In genomic region chr11:96241351-96241841, GRCh38 we compare ENCODE assay signal across 13 cellular contexts.
DNase-seq lines count a peak whose midpoint lies in the region; ATAC-seq, FAIRE-seq and TF ChIP-seq lines count a peak whose summit lies in the region.
"Had no signal": no experiment of that assay in that cellular context is flagged by ENCODE, and none has a peak within 500 bp of the region (broad histone marks: within the 10 kb centered on the region; RNA-seq: fewer than 3 reads in every experiment).

No MANE protein-coding gene starts in this region.

- H4K20me1 ChIP-seq in Loucy (ENCODE audit: insufficient read depth, low read length, poor library complexity, severe bottlenecking) (no peaks in the 10 kb centered on the region), H1 (replicated peaks in 1 of 2; ENCODE audit: control insufficient read depth in 1 of 2, insufficient read depth in 2 of 2, low read length in 2 of 2) (no peaks in the 10 kb centered on the region)

- H3K23ac ChIP-seq in H1 (ENCODE audit: insufficient read length): no peak overlapping the region

- no peak overlapping the region for H3K18ac ChIP-seq in H1 (ENCODE audit: extremely low read depth, low read length)

- no peaks in the 10 kb centered on the region for H3K79me1 ChIP-seq in H1 (ENCODE audit: low read depth, low read length)

- CTCF ChIA-PET in H1 (lab: Charles Lee; ENCODE audit: partially characterized antibody): interaction anchor here (0.6 to 2.3 kb wide), 4 partner anchors 15 to 186 kb away, joined by 3 to 9 read pairs (median 4); no protein-coding TSS in a partner anchor

- peak overlapping the region; percentile 65 for H3K4ac ChIP-seq in H1 (replicated peaks; ENCODE audit: insufficient read length, low read depth, low read length)

- H3K36me3 ChIP-seq in Loucy (ENCODE audit: insufficient read depth, low read length): no peaks in the 10 kb centered on the region
- no peaks in the 10 kb centered on the region for H3K36me3 ChIP-seq in H1 (ENCODE audit: control insufficient read depth in 2 of 4, insufficient read depth in 4 of 4, low read length in 3 of 4)

- H3K56ac ChIP-seq in H1 (replicated peaks; ENCODE audit: insufficient read length, low read depth, low read length): no peak overlapping the region

- H3K4me1 ChIP-seq in Loucy (ENCODE audit: insufficient read depth, low read length, poor library complexity, severe bottlenecking) (peaks cover 22% of the 10 kb centered on the region), H1 (replicated peaks in 1 of 4; ENCODE audit: control insufficient read depth in 3 of 4, insufficient read depth in 4 of 4, low read length in 3 of 4) (peaks cover 0 to 8% (median 6%) of the 10 kb centered on the region in 4 experiments; a peak in 5 of 7 replicates)

- H3K23me2 ChIP-seq in H1 (ENCODE audit: low read depth, low read length): no peaks in the 10 kb centered on the region

- peak overlapping the region; percentile 52 for H2BK120ac ChIP-seq in H1 (replicated peaks; ENCODE audit: low read depth, low read length)

- H3K4me3 ChIP-seq in Loucy (ENCODE audit: low read length, poor library complexity, severe bottlenecking): no peak overlapping the region
- no peak overlapping the region for H3K4me3 ChIP-seq in H1 (ENCODE audit: extremely low read depth in 1 of 4, insufficient read depth in 2 of 4, low read depth in 3 of 4, low read length in 4 of 4)
- no peak overlapping the region for H3K4me3 ChIP-seq in skin epidermis

- DNase-seq in NCI-H82 (lab: John Stamatoyannopoulos, UW): peak; percentile 35
- no peak for DNase-seq in NCI-H82 treated with DMSO at 0.1 percent for 48 hours (lab: John Stamatoyannopoulos, UW; ENCODE audit: unreplicated experiment)
- DNase-seq in H1 (ENCODE audit: low read depth in 1 of 2, low spot score in 2 of 2): no peak
- DNase-seq in HUDEP-2 (lab: John Stamatoyannopoulos, UW; ENCODE audit: unreplicated experiment in 76 of 76): no peak
- no peak for DNase-seq in HPDE6-E6E7 (ENCODE audit: extremely low spot score)
- DNase-seq: ACHN; effector CD8-positive, alpha-beta T cell; left ventricle myocardium superior; NK-92 treated with Interleukin-12 subunit alpha and Interleukin-12 subunit beta, amount 100 ng/mL, for 24 hours; stimulated activated CD4-positive, alpha-beta T cell treated with anti-CD3 and anti-CD28 coated beads, Interleukin-4, amount 100 ng/mL, for 4 hours had no signal

- TF ChIP-seq EP300 in H1 (IDR thresholded peaks at IDR 0.05; ENCODE audit: borderline replicate concordance in 1 of 2, low read depth in 2 of 2, low read length in 2 of 2): no peak

- FAIRE-seq in H1 (lab: Jason Lieb, UNC): no peak

- H2BK12ac ChIP-seq in H1 (ENCODE audit: low read depth, low read length): peak overlapping the region; percentile 51; the same call in 1 of the 2 replicates

- no peaks in the 10 kb centered on the region for H3K9me3 ChIP-seq in Loucy (ENCODE audit: insufficient read depth, low read depth, low read length)
- no peaks in the 10 kb centered on the region for H3K9me3 ChIP-seq in H1 (ENCODE audit: insufficient read depth in 2 of 2, low read depth in 1 of 2, low read length in 1 of 2)

- peak; percentile 46 to 49; a peak in 3 of 4 replicates for TF ChIP-seq RAD21 in H1 (IDR thresholded peaks at IDR 0.05 in 1 of 2, conservative IDR thresholded peaks at IDR 0.05 in 1 of 2; ENCODE audit: low read depth in 2 of 2, low read length in 2 of 2)

- no peak overlapping the region for H3K9ac ChIP-seq in Loucy (ENCODE audit: low read depth, low read length, poor library complexity, severe bottlenecking)
- H3K9ac ChIP-seq in H1 (replicated peaks in 1 of 4; ENCODE audit: extremely low read depth in 1 of 4, low read depth in 3 of 4, low read length in 3 of 4): no peak overlapping the region

- no peak overlapping the region for H3K14ac ChIP-seq in H1 (ENCODE audit: insufficient read length)

- H3K4me2 ChIP-seq in Loucy (ENCODE audit: low read depth, low read length, poor library complexity, severe bottlenecking) (peak overlapping the region; percentile 13), H1 (ENCODE audit: insufficient read depth in 1 of 2, low read depth in 2 of 2, low read length in 2 of 2) (no peak overlapping the region; a peak in 1 of 4 replicates)

- no peak for TF ChIP-seq POLR2A in H1 (IDR thresholded peaks at IDR 0.05; ENCODE audit: control extremely low read depth in 1 of 2, low read depth in 2 of 2, low read length in 2 of 2)

- H3K27ac ChIP-seq in H1 (ENCODE audit: low read depth, low read length) (no peak overlapping the region), skin epidermis (peak overlapping the region in 12 of 21 experiments; percentile 9 to 86 (median 52))

- no peak overlapping the region for H2BK15ac ChIP-seq in H1 (ENCODE audit: low read length)

- no peaks in the 10 kb centered on the region for H3F3A ChIP-seq in Loucy (ENCODE audit: low read depth)

- no peak overlapping the region for H2AK5ac ChIP-seq in H1 (ENCODE audit: low read depth, low read length)

- no peak overlapping the region; the same call in 1 of the 2 replicates for H2BK5ac ChIP-seq in H1 (ENCODE audit: low read depth, low read length)

- H2AFZ ChIP-seq in Loucy (ENCODE audit: low read length) (peak overlapping the region; percentile 68), H1 (ENCODE audit: low read length) (0 out of 2 replicates have a peak overlapping the region, but pooled peaks have one; percentile 48)

- 73% methylated on average over 5 of the region's 5 CpGs; no CpG with 5 or more reads in 1 of the 2 experiments for WGBS in H1 (ENCODE audit: extremely low coverage in 1 of 2, insufficient coverage in 1 of 2, insufficient read length in 1 of 2, insufficient replicate concordance in 2 of 2, low coverage in 1 of 2, low lambda C conversion rate in 2 of 2, missing lambda C conversion rate in 1 of 2), 2 experiments

- H3K79me2 ChIP-seq in Loucy (ENCODE audit: insufficient read depth, low read length) (no peaks in the 10 kb centered on the region), H1 (ENCODE audit: control insufficient read depth in 1 of 2, insufficient read depth in 2 of 2, low read length in 2 of 2) (no peaks in the 10 kb centered on the region)

- H4K8ac ChIP-seq in H1 (ENCODE audit: extremely low read depth, insufficient read depth, low read length): no peak overlapping the region

- POLR2A ChIA-PET in H1 (lab: Charles Lee; ENCODE audit: partially characterized antibody): no interaction called here

- no peaks in the 10 kb centered on the region for H3K27me3 ChIP-seq in Loucy (ENCODE audit: insufficient read depth, low read length, poor library complexity, severe bottlenecking)
- H3K27me3 ChIP-seq in H1 (replicated peaks in 1 of 4; ENCODE audit: control insufficient read depth in 3 of 4, extremely low read depth in 1 of 4, insufficient read depth in 3 of 4, low read length in 3 of 4): no peaks in the 10 kb centered on the region

- no peaks in the 10 kb centered on the region for H3K9me2 ChIP-seq in Loucy (replicated peaks; ENCODE audit: low read depth, low read length)

- no peak for ATAC-seq in HG03432 (IDR thresholded peaks at IDR 0.05; ENCODE audit: unreplicated experiment)

- no peak overlapping the region for H4K91ac ChIP-seq in H1 (replicated peaks; ENCODE audit: insufficient read length, low read length)

- H2BK20ac ChIP-seq in H1 (ENCODE audit: low read length): no peak overlapping the region

- peak; percentile 54 for TF ChIP-seq CTCF in Loucy (conservative IDR thresholded peaks at IDR 0.05; ENCODE audit: low read length)
- peak in 1 of 3 experiments; percentile 28; a peak in 1 of 4 replicates for TF ChIP-seq CTCF in H1 (IDR thresholded peaks at IDR 0.05; ENCODE audit: control extremely low read depth in 1 of 3, insufficient read depth in 1 of 3, low read depth in 1 of 3, low read length in 3 of 3)

- H4K5ac ChIP-seq in H1 (ENCODE audit: insufficient read length, low read depth, low read length): no peak overlapping the region

TF ChIP-seq in H1, 55 proteins besides CTCF, POLR2A, EP300 and RAD21:
- TF ChIP-seq GABPA (IDR thresholded peaks at IDR 0.05; ENCODE audit: borderline replicate concordance, insufficient read depth, low read length): no peak
- TF ChIP-seq RBBP5 (IDR thresholded peaks at IDR 0.05; ENCODE audit: borderline replicate concordance, low read depth, low read length): no peak
- no peak for TF ChIP-seq ATF3 (IDR thresholded peaks at IDR 0.05; ENCODE audit: insufficient read depth, low read depth, low read length)
- TF ChIP-seq CHD2 (IDR thresholded peaks at IDR 0.05; ENCODE audit: low read length): no peak
- TF ChIP-seq, protein P1, sequence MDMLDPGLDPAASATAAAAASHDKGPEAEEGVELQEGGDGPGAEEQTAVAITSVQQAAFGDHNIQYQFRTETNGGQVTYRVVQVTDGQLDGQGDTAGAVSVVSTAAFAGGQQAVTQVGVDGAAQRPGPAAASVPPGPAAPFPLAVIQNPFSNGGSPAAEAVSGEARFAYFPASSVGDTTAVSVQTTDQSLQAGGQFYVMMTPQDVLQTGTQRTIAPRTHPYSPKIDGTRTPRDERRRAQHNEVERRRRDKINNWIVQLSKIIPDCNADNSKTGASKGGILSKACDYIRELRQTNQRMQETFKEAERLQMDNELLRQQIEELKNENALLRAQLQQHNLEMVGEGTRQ (IDR thresholded peaks at IDR 0.05; ENCODE audit: low read length): no peak
- no peak for TF ChIP-seq POU5F1 (IDR thresholded peaks at IDR 0.05; ENCODE audit: low read depth, low read length)
- TF ChIP-seq KDM5A (IDR thresholded peaks at IDR 0.05; ENCODE audit: low read length): no peak
- no peak for TF ChIP-seq SIRT6 (IDR thresholded peaks at IDR 0.05; ENCODE audit: low read length)
- no peak for TF ChIP-seq SP1 (IDR thresholded peaks at IDR 0.05; ENCODE audit: low read depth, low read length)
- no peak for TF ChIP-seq CEBPB (IDR thresholded peaks at IDR 0.05; ENCODE audit: low read depth, low read length)
- no peak for TF ChIP-seq JUN (IDR thresholded peaks at IDR 0.05; ENCODE audit: low read depth, low read length)
- no peak for TF ChIP-seq TAF1 (IDR thresholded peaks at IDR 0.05; ENCODE audit: low read depth, low read length)
- no peak for TF ChIP-seq GTF2F1 (IDR thresholded peaks at IDR 0.05; ENCODE audit: borderline replicate concordance, low read depth, low read length)
